In genomic region chr4:152572417-152573086, GRCh38 we compare ENCODE assay signal across 11 cellular contexts. TPM values are rescaled to one million over a fixed set of nuclear protein-coding genes. Genes with fewer than 3 reads are reported as not detected.
DNase-seq lines count a peak whose midpoint lies in the region; ATAC-seq and TF ChIP-seq lines count a peak whose summit lies in the region.
"Had no signal": no experiment of that assay in that cellular context is flagged by ENCODE, and none has a peak within 500 bp of the region (broad histone marks: within the 10 kb centered on the region; RNA-seq: fewer than 3 reads in every experiment).

No MANE protein-coding gene starts in this region.

- H3K27ac ChIP-seq in right atrium auricular region = no peak overlapping the region

- DNase-seq in AG09309 (ENCODE audit: low read depth) (peak; percentile 25), M059J (ENCODE audit: low read depth) (peak; percentile 7), erythroblast (lab: John Stamatoyannopoulos, UW) (peak; percentile 7 to 32), NCI-H526 (lab: John Stamatoyannopoulos, UW) (no peak), NCI-H1092 (lab: John Stamatoyannopoulos, UW) (no peak), right atrium auricular region (ENCODE audit: low spot score) (no peak), NCI-H2081 (lab: John Stamatoyannopoulos, UW) (no peak)
- DNase-seq: effector memory CD4-positive, alpha-beta T cell; NCI-H146 had no signal

- no peaks in the 10 kb centered on the region for H3K27me3 ChIP-seq in right atrium auricular region

- peak; percentile 47 for ATAC-seq in GM21576 (IDR thresholded peaks at IDR 0.05; ENCODE audit: unreplicated experiment)
- ATAC-seq: sciatic nerve had no signal

- H3K4me1 ChIP-seq in right atrium auricular region = no peaks in the 10 kb centered on the region

- no peaks in the 10 kb centered on the region for H3K36me3 ChIP-seq in right atrium auricular region

- no peaks in the 10 kb centered on the region for H3K9me3 ChIP-seq in right atrium auricular region

- TF ChIP-seq POLR2A in erythroblast (IDR thresholded peaks at IDR 0.05; ENCODE audit: low read length) = no peak

- no peak overlapping the region for H3K4me3 ChIP-seq in AG09309 (ENCODE audit: control insufficient read depth, low read depth, low read length)
- no peak overlapping the region for H3K4me3 ChIP-seq in right atrium auricular region

- TF ChIP-seq CTCF in AG09309 (IDR thresholded peaks at IDR 0.05; ENCODE audit: control insufficient read depth, insufficient read depth, low read depth, low read length, missing control alignments) (no peak), right atrium auricular region (IDR thresholded peaks at IDR 0.05) (no peak)

RNA-seq across cellular contexts. Expression of gene FBXW7, which starts 36.7 kb away (rescaled TPM):
- 16.0 and 18.1 TPM in 2 replicates for total RNA-seq in M059J (2014; rRNA removed; shearing (Covaris generic))
- total RNA-seq in right atrium auricular region = 10 to 100 TPM; 39.9 to 49.4 TPM

Comparison
In these comparisons a context has a peak if more than half of its experiments do, and no peak if none do; other contexts are left out.
1. DNase-seq: peak in AG09309 (single experiment), M059J (single experiment) and erythroblast (2 of 2); none in NCI-H526 (0 of 2), NCI-H1092 (single experiment), right atrium auricular region (single experiment) and NCI-H2081 (0 of 2).